ENCODE assay signal across 1 cellular context in the genomic region with DNA sequence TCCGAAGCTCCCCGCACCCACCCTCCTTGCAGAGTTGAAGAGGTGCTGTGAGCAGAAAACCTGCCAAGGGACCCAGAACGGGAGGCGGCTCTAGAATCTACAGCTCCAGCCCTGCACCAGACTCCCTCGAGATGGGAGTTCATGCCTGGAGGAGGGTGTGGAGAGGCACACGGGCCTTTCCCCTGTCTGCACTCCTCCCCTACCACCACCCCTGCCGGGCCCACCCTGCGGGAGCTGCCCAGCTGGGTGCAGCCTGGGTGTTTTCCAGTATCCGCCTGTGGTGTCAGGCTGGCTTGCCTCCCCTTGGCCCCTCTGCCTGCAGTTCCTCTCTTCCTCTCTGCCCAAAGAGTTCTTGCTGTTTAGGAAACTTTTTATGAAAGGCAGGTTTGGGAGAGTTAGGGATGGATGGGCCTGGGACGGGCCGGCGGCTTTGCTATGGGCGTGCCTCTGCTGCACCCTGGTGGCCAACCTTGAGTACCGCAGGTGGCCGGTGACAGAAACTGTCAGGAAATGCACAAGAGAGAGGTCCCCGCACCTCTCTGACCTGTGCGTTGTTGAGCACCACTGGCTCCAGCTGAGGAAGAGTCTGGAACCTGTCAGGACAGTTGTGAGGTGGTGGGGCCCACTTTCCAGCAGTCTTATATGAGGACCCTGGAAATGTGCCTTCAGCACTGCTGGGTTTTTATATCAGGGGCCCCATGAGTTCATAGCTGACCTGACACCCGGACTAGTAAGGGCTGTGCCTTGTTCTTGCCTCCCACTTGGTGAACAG.
TF ChIP-seq lines count a peak whose summit lies in the region.

No MANE protein-coding gene starts in this region.

TF ChIP-seq in HepG2, 621 proteins besides CTCF, POLR2A, EP300 and RAD21 (continued from another document and continues in another):
- TF ChIP-seq, protein P1, sequence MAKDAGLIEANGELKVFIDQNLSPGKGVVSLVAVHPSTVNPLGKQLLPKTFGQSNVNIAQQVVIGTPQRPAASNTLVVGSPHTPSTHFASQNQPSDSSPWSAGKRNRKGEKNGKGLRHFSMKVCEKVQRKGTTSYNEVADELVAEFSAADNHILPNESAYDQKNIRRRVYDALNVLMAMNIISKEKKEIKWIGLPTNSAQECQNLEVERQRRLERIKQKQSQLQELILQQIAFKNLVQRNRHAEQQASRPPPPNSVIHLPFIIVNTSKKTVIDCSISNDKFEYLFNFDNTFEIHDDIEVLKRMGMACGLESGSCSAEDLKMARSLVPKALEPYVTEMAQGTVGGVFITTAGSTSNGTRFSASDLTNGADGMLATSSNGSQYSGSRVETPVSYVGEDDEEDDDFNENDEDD (CRISPR knock-in tag; IDR thresholded peaks at IDR 0.05; ENCODE audit: borderline replicate concordance), result no peak
- TF ChIP-seq, protein P2, sequence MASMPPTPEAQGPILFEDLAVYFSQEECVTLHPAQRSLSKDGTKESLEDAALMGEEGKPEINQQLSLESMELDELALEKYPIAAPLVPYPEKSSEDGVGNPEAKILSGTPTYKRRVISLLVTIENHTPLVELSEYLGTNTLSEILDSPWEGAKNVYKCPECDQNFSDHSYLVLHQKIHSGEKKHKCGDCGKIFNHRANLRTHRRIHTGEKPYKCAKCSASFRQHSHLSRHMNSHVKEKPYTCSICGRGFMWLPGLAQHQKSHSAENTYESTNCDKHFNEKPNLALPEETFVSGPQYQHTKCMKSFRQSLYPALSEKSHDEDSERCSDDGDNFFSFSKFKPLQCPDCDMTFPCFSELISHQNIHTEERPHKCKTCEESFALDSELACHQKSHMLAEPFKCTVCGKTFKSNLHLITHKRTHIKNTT (CRISPR knock-in tag; IDR thresholded peaks at IDR 0.05), result no peak
- no peak for TF ChIP-seq ZNF484 (CRISPR knock-in tag; IDR thresholded peaks at IDR 0.05; ENCODE audit: borderline replicate concordance, low read depth)
- TF ChIP-seq, protein P3, sequence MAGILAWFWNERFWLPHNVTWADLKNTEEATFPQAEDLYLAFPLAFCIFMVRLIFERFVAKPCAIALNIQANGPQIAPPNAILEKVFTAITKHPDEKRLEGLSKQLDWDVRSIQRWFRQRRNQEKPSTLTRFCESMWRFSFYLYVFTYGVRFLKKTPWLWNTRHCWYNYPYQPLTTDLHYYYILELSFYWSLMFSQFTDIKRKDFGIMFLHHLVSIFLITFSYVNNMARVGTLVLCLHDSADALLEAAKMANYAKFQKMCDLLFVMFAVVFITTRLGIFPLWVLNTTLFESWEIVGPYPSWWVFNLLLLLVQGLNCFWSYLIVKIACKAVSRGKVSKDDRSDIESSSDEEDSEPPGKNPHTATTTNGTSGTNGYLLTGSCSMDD (CRISPR knock-in tag; IDR thresholded peaks at IDR 0.05), result no peak
- TF ChIP-seq TCF12 (IDR thresholded peaks at IDR 0.05), result no peak
- no peak for TF ChIP-seq TCF12 (CRISPR knock-in tag; IDR thresholded peaks at IDR 0.05)
- TF ChIP-seq ZNF558 (CRISPR knock-in tag; IDR thresholded peaks at IDR 0.05; ENCODE audit: borderline replicate concordance), result no peak
- no peak for TF ChIP-seq XBP1 (CRISPR knock-in tag; IDR thresholded peaks at IDR 0.05)
- TF ChIP-seq, protein P4, sequence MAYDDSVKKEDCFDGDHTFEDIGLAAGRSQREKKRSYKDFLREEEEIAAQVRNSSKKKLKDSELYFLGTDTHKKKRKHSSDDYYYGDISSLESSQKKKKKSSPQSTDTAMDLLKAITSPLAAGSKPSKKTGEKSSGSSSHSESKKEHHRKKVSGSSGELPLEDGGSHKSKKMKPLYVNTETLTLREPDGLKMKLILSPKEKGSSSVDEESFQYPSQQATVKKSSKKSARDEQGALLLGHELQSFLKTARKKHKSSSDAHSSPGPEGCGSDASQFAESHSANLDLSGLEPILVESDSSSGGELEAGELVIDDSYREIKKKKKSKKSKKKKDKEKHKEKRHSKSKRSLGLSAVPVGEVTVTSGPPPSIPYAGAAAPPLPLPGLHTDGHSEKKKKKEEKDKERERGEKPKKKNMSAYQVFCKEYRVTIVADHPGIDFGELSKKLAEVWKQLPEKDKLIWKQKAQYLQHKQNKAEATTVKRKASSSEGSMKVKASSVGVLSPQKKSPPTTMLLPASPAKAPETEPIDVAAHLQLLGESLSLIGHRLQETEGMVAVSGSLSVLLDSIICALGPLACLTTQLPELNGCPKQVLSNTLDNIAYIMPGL (CRISPR knock-in tag; IDR thresholded peaks at IDR 0.05; ENCODE audit: borderline replicate concordance in 1 of 2, low read depth in 1 of 2), result no peak
- no peak for TF ChIP-seq RCOR2 (CRISPR knock-in tag; IDR thresholded peaks at IDR 0.05)
- peak; percentile 67 for TF ChIP-seq ZSCAN25 (CRISPR knock-in tag; IDR thresholded peaks at IDR 0.05)
- peak; percentile 82 for TF ChIP-seq ZBTB38 (CRISPR knock-in tag; IDR thresholded peaks at IDR 0.05)
- TF ChIP-seq ZNF326 (CRISPR knock-in tag; IDR thresholded peaks at IDR 0.05; ENCODE audit: borderline replicate concordance), result no peak
- TF ChIP-seq, protein P5, sequence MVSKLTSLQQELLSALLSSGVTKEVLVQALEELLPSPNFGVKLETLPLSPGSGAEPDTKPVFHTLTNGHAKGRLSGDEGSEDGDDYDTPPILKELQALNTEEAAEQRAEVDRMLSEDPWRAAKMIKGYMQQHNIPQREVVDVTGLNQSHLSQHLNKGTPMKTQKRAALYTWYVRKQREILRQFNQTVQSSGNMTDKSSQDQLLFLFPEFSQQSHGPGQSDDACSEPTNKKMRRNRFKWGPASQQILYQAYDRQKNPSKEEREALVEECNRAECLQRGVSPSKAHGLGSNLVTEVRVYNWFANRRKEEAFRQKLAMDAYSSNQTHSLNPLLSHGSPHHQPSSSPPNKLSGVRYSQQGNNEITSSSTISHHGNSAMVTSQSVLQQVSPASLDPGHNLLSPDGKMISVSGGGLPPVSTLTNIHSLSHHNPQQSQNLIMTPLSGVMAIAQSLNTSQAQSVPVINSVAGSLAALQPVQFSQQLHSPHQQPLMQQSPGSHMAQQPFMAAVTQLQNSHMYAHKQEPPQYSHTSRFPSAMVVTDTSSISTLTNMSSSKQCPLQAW (CRISPR knock-in tag; IDR thresholded peaks at IDR 0.05), result peak; percentile 50; the same call in 1 of the 2 replicates
- TF ChIP-seq KDM3A (CRISPR knock-in tag; IDR thresholded peaks at IDR 0.05; ENCODE audit: low read depth), result peak; percentile 86; the same call in 1 of the 2 replicates
- TF ChIP-seq KDM1A (CRISPR knock-in tag; IDR thresholded peaks at IDR 0.05), result 0 out of 2 replicates have a peak, but pooled peaks have one; percentile 12
- TF ChIP-seq ZNF746 (CRISPR knock-in tag; IDR thresholded peaks at IDR 0.05), result no peak; the same call in 1 of the 2 replicates
- peak; percentile 36; the same call in 1 of the 2 replicates for TF ChIP-seq GABPB1 (CRISPR knock-in tag; IDR thresholded peaks at IDR 0.05)
- TF ChIP-seq PRPF4 (IDR thresholded peaks at IDR 0.05; ENCODE audit: low read depth, low read length, poor library complexity, severe bottlenecking), result no peak
- no peak for TF ChIP-seq TRIM24 (CRISPR knock-in tag; IDR thresholded peaks at IDR 0.05)
- TF ChIP-seq, protein P6, sequence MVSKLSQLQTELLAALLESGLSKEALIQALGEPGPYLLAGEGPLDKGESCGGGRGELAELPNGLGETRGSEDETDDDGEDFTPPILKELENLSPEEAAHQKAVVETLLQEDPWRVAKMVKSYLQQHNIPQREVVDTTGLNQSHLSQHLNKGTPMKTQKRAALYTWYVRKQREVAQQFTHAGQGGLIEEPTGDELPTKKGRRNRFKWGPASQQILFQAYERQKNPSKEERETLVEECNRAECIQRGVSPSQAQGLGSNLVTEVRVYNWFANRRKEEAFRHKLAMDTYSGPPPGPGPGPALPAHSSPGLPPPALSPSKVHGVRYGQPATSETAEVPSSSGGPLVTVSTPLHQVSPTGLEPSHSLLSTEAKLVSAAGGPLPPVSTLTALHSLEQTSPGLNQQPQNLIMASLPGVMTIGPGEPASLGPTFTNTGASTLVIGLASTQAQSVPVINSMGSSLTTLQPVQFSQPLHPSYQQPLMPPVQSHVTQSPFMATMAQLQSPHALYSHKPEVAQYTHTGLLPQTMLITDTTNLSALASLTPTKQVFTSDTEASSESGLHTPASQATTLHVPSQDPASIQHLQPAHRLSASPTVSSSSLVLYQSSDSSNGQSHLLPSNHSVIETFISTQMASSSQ (IDR thresholded peaks at IDR 0.05; ENCODE audit: low read depth), result no peak
- TF ChIP-seq, protein P6 (CRISPR knock-in tag; IDR thresholded peaks at IDR 0.05; ENCODE audit: borderline replicate concordance), result 0 out of 2 replicates have a peak, but pooled peaks have one; percentile 28
- 0 out of 2 replicates have a peak, but pooled peaks have one; percentile 15 for TF ChIP-seq ISL2 (CRISPR knock-in tag; IDR thresholded peaks at IDR 0.05)
- TF ChIP-seq SMAD3 (CRISPR knock-in tag; IDR thresholded peaks at IDR 0.05), result 0 out of 2 replicates have a peak, but pooled peaks have one; percentile 50
- TF ChIP-seq TBX2 (CRISPR knock-in tag; IDR thresholded peaks at IDR 0.05; ENCODE audit: borderline replicate concordance), result no peak
- no peak for TF ChIP-seq ZNF232 (CRISPR knock-in tag; IDR thresholded peaks at IDR 0.05; ENCODE audit: borderline replicate concordance)
- no peak for TF ChIP-seq DPF2 (CRISPR knock-in tag; IDR thresholded peaks at IDR 0.05; ENCODE audit: borderline replicate concordance, low read depth)
- TF ChIP-seq HOXA9 (CRISPR knock-in tag; IDR thresholded peaks at IDR 0.05; ENCODE audit: borderline replicate concordance), result no peak
- TF ChIP-seq MEIS2 (CRISPR knock-in tag; IDR thresholded peaks at IDR 0.05), result peak; percentile 47; the same call in 1 of the 2 replicates
- peak; percentile 42; the same call in 1 of the 2 replicates for TF ChIP-seq JUN (CRISPR knock-in tag; IDR thresholded peaks at IDR 0.05)
- TF ChIP-seq MIER2 (CRISPR knock-in tag; IDR thresholded peaks at IDR 0.05), result no peak
- no peak for TF ChIP-seq ZNF549 (CRISPR knock-in tag; IDR thresholded peaks at IDR 0.05)
- 0 out of 2 replicates have a peak, but pooled peaks have one; percentile 22 for TF ChIP-seq ZNF557 (CRISPR knock-in tag; IDR thresholded peaks at IDR 0.05)
- TF ChIP-seq ZNF33A (CRISPR knock-in tag; IDR thresholded peaks at IDR 0.05; ENCODE audit: borderline replicate concordance), result 0 out of 2 replicates have a peak, but pooled peaks have one; percentile 38
- TF ChIP-seq NFYB (CRISPR knock-in tag; IDR thresholded peaks at IDR 0.05), result no peak
- TF ChIP-seq IRF2 (CRISPR knock-in tag; IDR thresholded peaks at IDR 0.05), result peak; percentile 71
- TF ChIP-seq, protein P7, sequence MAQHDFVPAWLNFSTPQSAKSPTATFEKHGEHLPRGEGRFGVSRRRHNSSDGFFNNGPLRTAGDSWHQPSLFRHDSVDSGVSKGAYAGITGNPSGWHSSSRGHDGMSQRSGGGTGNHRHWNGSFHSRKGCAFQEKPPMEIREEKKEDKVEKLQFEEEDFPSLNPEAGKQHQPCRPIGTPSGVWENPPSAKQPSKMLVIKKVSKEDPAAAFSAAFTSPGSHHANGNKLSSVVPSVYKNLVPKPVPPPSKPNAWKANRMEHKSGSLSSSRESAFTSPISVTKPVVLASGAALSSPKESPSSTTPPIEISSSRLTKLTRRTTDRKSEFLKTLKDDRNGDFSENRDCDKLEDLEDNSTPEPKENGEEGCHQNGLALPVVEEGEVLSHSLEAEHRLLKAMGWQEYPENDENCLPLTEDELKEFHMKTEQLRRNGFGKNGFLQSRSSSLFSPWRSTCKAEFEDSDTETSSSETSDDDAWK (CRISPR knock-in tag; IDR thresholded peaks at IDR 0.05), result no peak
- peak; percentile 45; the same call in 1 of the 2 replicates for TF ChIP-seq NFIB (CRISPR knock-in tag; IDR thresholded peaks at IDR 0.05; ENCODE audit: borderline replicate concordance)
- peak; percentile 73; the same call in 1 of the 2 replicates for TF ChIP-seq KDM5B (CRISPR knock-in tag; IDR thresholded peaks at IDR 0.05; ENCODE audit: borderline replicate concordance)
- TF ChIP-seq FOXA3 (CRISPR knock-in tag; IDR thresholded peaks at IDR 0.05), result peak; percentile 17; the same call in 1 of the 2 replicates
- TF ChIP-seq ZNF572 (CRISPR knock-in tag; IDR thresholded peaks at IDR 0.05), result peak; percentile 80; the same call in 1 of the 2 replicates
- TF ChIP-seq, protein P8, sequence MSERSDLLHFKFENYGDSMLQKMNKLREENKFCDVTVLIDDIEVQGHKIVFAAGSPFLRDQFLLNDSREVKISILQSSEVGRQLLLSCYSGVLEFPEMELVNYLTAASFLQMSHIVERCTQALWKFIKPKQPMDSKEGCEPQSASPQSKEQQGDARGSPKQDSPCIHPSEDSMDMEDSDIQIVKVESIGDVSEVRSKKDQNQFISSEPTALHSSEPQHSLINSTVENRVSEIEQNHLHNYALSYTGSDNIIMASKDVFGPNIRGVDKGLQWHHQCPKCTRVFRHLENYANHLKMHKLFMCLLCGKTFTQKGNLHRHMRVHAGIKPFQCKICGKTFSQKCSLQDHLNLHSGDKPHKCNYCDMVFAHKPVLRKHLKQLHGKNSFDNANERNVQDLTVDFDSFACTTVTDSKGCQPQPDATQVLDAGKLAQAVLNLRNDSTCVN (CRISPR knock-in tag; IDR thresholded peaks at IDR 0.05; ENCODE audit: borderline replicate concordance), result peak; percentile 56; the same call in 1 of the 2 replicates
- peak; percentile 79 for TF ChIP-seq SMC3 (IDR thresholded peaks at IDR 0.05; ENCODE audit: low read length)
- TF ChIP-seq CHCHD3 (CRISPR knock-in tag; IDR thresholded peaks at IDR 0.05), result peak; percentile 43; the same call in 1 of the 2 replicates
- TF ChIP-seq, protein P9, sequence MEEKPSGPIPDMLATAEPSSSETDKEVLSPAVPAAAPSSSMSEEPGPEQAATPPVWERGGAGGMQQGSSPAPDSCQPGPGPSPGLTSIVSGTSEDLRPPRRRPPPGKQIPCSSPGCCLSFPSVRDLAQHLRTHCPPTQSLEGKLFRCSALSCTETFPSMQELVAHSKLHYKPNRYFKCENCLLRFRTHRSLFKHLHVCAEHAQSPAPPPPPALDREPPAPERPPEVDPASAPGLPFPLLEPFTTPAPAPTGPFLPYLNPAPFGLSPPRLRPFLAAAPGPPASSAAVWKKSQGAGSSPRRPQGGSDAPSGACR (CRISPR knock-in tag; IDR thresholded peaks at IDR 0.05), result no peak
- TF ChIP-seq DNMT3B (CRISPR knock-in tag; conservative IDR thresholded peaks at IDR 0.05), result 0 out of 2 replicates have a peak, but pooled peaks have one; percentile 47
- peak; percentile 39 for TF ChIP-seq SAP130 (CRISPR knock-in tag; IDR thresholded peaks at IDR 0.05; ENCODE audit: low read depth)
- TF ChIP-seq KDM5A (IDR thresholded peaks at IDR 0.05; ENCODE audit: borderline replicate concordance, low read length), result no peak
- TF ChIP-seq ZNF644 (CRISPR knock-in tag; IDR thresholded peaks at IDR 0.05; ENCODE audit: low read depth), result no peak
- no peak for TF ChIP-seq PHF20 (CRISPR knock-in tag; IDR thresholded peaks at IDR 0.05)
- TF ChIP-seq MED13 (CRISPR knock-in tag; IDR thresholded peaks at IDR 0.05), result no peak
